2 cellular contexts compared by ENCODE assay signal in genomic region chr5:119179857-119180641, GRCh38.
A peak's percentile ranks its signal among the peaks of the same experiment; 100 is the strongest.
TF ChIP-seq lines count a peak whose summit lies in the region.

No MANE protein-coding gene starts in this region.

TF ChIP-seq in GM23338, 12 proteins besides CTCF, POLR2A, EP300 and RAD21:
- TF ChIP-seq ZNF462 (CRISPR knock-in tag; IDR thresholded peaks at IDR 0.05) (no peak), EZH2phosphoT487 (IDR thresholded peaks at IDR 0.05; ENCODE audit: unreplicated experiment) (no peak), ZNF114 (CRISPR knock-in tag; IDR thresholded peaks at IDR 0.05) (no peak), ZNF331 (CRISPR knock-in tag; IDR thresholded peaks at IDR 0.05; ENCODE audit: low read depth) (no peak), CREB1 (CRISPR knock-in tag; IDR thresholded peaks at IDR 0.05; ENCODE audit: low read depth) (no peak), POLR2AphosphoS5 (IDR thresholded peaks at IDR 0.05; ENCODE audit: low read depth) (no peak), STAT1 (IDR thresholded peaks at IDR 0.05; ENCODE audit: unreplicated experiment) (no peak), NANOG (IDR thresholded peaks at IDR 0.05; ENCODE audit: borderline replicate concordance) (no peak), EZH2 (IDR thresholded peaks at IDR 0.05; ENCODE audit: low read depth, unreplicated experiment) (no peak), JUNB (IDR thresholded peaks at IDR 0.05; ENCODE audit: unreplicated experiment) (no peak)
- TF ChIP-seq, protein P1, sequence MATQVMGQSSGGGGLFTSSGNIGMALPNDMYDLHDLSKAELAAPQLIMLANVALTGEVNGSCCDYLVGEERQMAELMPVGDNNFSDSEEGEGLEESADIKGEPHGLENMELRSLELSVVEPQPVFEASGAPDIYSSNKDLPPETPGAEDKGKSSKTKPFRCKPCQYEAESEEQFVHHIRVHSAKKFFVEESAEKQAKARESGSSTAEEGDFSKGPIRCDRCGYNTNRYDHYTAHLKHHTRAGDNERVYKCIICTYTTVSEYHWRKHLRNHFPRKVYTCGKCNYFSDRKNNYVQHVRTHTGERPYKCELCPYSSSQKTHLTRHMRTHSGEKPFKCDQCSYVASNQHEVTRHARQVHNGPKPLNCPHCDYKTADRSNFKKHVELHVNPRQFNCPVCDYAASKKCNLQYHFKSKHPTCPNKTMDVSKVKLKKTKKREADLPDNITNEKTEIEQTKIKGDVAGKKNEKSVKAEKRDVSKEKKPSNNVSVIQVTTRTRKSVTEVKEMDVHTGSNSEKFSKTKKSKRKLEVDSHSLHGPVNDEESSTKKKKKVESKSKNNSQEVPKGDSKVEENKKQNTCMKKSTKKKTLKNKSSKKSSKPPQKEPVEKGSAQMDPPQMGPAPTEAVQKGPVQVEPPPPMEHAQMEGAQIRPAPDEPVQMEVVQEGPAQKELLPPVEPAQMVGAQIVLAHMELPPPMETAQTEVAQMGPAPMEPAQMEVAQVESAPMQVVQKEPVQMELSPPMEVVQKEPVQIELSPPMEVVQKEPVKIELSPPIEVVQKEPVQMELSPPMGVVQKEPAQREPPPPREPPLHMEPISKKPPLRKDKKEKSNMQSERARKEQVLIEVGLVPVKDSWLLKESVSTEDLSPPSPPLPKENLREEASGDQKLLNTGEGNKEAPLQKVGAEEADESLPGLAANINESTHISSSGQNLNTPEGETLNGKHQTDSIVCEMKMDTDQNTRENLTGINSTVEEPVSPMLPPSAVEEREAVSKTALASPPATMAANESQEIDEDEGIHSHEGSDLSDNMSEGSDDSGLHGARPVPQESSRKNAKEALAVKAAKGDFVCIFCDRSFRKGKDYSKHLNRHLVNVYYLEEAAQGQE (IDR thresholded peaks at IDR 0.05; ENCODE audit: unreplicated experiment): no peak
- TF ChIP-seq, protein P2, sequence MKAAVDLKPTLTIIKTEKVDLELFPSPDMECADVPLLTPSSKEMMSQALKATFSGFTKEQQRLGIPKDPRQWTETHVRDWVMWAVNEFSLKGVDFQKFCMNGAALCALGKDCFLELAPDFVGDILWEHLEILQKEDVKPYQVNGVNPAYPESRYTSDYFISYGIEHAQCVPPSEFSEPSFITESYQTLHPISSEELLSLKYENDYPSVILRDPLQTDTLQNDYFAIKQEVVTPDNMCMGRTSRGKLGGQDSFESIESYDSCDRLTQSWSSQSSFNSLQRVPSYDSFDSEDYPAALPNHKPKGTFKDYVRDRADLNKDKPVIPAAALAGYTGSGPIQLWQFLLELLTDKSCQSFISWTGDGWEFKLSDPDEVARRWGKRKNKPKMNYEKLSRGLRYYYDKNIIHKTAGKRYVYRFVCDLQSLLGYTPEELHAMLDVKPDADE (IDR thresholded peaks at IDR 0.05): no peak

TF ChIP-seq in K562, 482 proteins besides CTCF, POLR2A, EP300 and RAD21 (continued from another document):
- TF ChIP-seq ZNF77 (CRISPR knock-in tag; IDR thresholded peaks at IDR 0.05): no peak
- peak; percentile 54 for TF ChIP-seq ATF3 (IDR thresholded peaks at IDR 0.05)
- no peak for TF ChIP-seq ATF3 (CRISPR knock-in tag; conservative IDR thresholded peaks at IDR 0.05)
- no peak for TF ChIP-seq ZNF133 (CRISPR knock-in tag; IDR thresholded peaks at IDR 0.05)
- no peak for TF ChIP-seq TBP (optimal IDR thresholded peaks at IDR 0.05; ENCODE audit: low read depth, low read length)
- TF ChIP-seq CCAR2 (IDR thresholded peaks at IDR 0.05; ENCODE audit: low read depth, low read length): no peak
- no peak for TF ChIP-seq TCFL5 (CRISPR knock-in tag; conservative IDR thresholded peaks at IDR 0.05)
- peak; percentile 41; the same call in 1 of the 2 replicates for TF ChIP-seq SMARCE1 (IDR thresholded peaks at IDR 0.05)
- peak; percentile 54; the same call in 1 of the 2 replicates for TF ChIP-seq JUND (IDR thresholded peaks at IDR 0.05; ENCODE audit: borderline replicate concordance, low read depth, low read length)
- TF ChIP-seq JUND (tag; IDR thresholded peaks at IDR 0.05; ENCODE audit: borderline replicate concordance, low read depth, low read length): peak; percentile 57; the same call in 1 of the 3 replicates
- TF ChIP-seq, protein P3, sequence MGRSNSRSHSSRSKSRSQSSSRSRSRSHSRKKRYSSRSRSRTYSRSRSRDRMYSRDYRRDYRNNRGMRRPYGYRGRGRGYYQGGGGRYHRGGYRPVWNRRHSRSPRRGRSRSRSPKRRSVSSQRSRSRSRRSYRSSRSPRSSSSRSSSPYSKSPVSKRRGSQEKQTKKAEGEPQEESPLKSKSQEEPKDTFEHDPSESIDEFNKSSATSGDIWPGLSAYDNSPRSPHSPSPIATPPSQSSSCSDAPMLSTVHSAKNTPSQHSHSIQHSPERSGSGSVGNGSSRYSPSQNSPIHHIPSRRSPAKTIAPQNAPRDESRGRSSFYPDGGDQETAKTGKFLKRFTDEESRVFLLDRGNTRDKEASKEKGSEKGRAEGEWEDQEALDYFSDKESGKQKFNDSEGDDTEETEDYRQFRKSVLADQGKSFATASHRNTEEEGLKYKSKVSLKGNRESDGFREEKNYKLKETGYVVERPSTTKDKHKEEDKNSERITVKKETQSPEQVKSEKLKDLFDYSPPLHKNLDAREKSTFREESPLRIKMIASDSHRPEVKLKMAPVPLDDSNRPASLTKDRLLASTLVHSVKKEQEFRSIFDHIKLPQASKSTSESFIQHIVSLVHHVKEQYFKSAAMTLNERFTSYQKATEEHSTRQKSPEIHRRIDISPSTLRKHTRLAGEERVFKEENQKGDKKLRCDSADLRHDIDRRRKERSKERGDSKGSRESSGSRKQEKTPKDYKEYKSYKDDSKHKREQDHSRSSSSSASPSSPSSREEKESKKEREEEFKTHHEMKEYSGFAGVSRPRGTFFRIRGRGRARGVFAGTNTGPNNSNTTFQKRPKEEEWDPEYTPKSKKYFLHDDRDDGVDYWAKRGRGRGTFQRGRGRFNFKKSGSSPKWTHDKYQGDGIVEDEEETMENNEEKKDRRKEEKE (IDR thresholded peaks at IDR 0.05; ENCODE audit: borderline replicate concordance in 1 of 2, control insufficient read depth in 1 of 2, low read depth in 2 of 2, low read length in 1 of 2): no peak
- no peak for TF ChIP-seq ZNF57 (CRISPR knock-in tag; IDR thresholded peaks at IDR 0.05)
- peak; percentile 56 for TF ChIP-seq FOSL1 (tag; conservative IDR thresholded peaks at IDR 0.05)
- TF ChIP-seq, protein P4, sequence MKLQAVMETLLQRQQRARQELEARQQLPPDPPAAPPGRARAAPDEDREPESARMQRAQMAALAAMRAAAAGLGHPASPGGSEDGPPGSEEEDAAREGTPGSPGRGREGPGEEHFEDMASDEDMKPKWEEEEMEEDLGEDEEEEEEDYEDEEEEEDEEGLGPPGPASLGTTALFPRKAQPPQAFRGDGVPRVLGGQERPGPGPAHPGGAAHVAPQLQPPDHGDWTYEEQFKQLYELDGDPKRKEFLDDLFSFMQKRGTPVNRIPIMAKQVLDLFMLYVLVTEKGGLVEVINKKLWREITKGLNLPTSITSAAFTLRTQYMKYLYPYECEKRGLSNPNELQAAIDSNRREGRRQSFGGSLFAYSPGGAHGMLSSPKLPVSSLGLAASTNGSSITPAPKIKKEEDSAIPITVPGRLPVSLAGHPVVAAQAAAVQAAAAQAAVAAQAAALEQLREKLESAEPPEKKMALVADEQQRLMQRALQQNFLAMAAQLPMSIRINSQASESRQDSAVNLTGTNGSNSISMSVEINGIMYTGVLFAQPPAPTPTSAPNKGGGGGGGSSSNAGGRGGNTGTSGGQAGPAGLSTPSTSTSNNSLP (IDR thresholded peaks at IDR 0.05; ENCODE audit: borderline replicate concordance, low read depth, low read length): peak; percentile 53; the same call in 1 of the 2 replicates
